28 cellular contexts compared by ENCODE assay signal in the genomic region with DNA sequence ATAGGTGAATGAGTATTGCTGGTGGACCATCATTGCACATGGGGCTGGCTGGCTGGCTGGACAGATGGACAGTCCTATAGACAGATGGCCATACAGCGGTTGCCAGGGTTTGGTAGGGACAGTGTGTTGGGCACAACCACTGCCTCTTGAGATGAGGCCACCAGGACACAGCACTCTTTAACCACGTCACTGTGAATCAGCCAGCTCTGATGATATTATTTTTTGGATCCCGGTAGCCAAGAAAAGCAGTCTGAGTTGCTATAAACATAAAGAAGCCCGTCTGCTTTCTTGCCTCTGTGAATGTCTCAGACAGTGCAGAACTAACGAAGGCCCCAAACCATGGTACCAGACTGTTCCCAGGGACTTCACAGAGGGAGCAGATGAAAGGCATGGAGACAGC.
A peak's percentile ranks its signal among the peaks of the same experiment; 100 is the strongest.
DNase-seq lines count a peak whose midpoint lies in the region; ATAC-seq and TF ChIP-seq lines count a peak whose summit lies in the region.
"Had no signal": no experiment of that assay in that cellular context is flagged by ENCODE, and none has a peak within 500 bp of the region (broad histone marks: within the 10 kb centered on the region; RNA-seq: fewer than 3 reads in every experiment).

No MANE protein-coding gene starts in this region.

- no peak overlapping the region for H2BK12ac ChIP-seq in mesenchymal stem cell (ENCODE audit: low read length in 2 of 2)

- H3K18ac ChIP-seq in mesenchymal stem cell (ENCODE audit: low read depth in 1 of 2, low read length in 2 of 2) = no peak overlapping the region

- H3K36me3 Mint-ChIP-seq in CD4-positive, alpha-beta memory T cell = no peaks in the 10 kb centered on the region
- H3K36me3 Mint-ChIP-seq: activated CD8-positive, alpha-beta memory T cell treated with anti-CD3 and anti-CD28 coated beads, Interleukin-2, amount 10 ng/mL, durations not matched to agents 7 days and 5 days; CD8-positive, alpha-beta memory T cell; natural killer cell treated with Interleukin-12 subunit alpha and Interleukin-12 subunit beta and Interleukin-15 and Interleukin-18, amount 100 ng/mL, for 72 hours had no signal

- H3K4me1 ChIP-seq in Panc1 (ENCODE audit: control insufficient read depth, insufficient read depth, low read length) = no peaks in the 10 kb centered on the region
- peaks cover 14 to 52% (median 26%) of the 10 kb centered on the region in 4 donors for H3K4me1 ChIP-seq in esophagus muscularis mucosa
- H3K4me1 ChIP-seq in mesenchymal stem cell (ENCODE audit: control insufficient read depth, insufficient read depth, low read depth, low read length) = no peaks in the 10 kb centered on the region
- no peaks in the 10 kb centered on the region for H3K4me1 ChIP-seq in CD4-positive, alpha-beta memory T cell (ENCODE audit: insufficient read depth, low read length)
- H3K4me1 ChIP-seq: pancreas, stomach had no signal

- H2BK15ac ChIP-seq in mesenchymal stem cell (ENCODE audit: low read depth, poor library complexity, severe bottlenecking) = no peak overlapping the region

- H2AK5ac ChIP-seq in mesenchymal stem cell (ENCODE audit: low read length, severe bottlenecking) = no peak overlapping the region

- H3K23ac ChIP-seq in mesenchymal stem cell (ENCODE audit: low read length in 2 of 2) = no peak overlapping the region

- no peak overlapping the region for H4K8ac ChIP-seq in mesenchymal stem cell (ENCODE audit: low read length)

- no peak overlapping the region for H3K4me3 Mint-ChIP-seq in CD4-positive, alpha-beta memory T cell
- H3K4me3 Mint-ChIP-seq: activated CD4-positive, alpha-beta T cell treated with anti-CD3 and anti-CD28 coated beads, Interleukin-2, amount 10 ng/mL, durations not matched to agents 7 days and 5 days; activated CD8-positive, alpha-beta memory T cell treated with anti-CD3 and anti-CD28 coated beads, Interleukin-2, amount 10 ng/mL, durations not matched to agents 7 days and 5 days; activated naive CD4-positive, alpha-beta T cell treated with anti-CD3 and anti-CD28 coated beads for 36 hours; activated T-cell treated with anti-CD3 and anti-CD28 coated beads, Interleukin-2, amount 50 U/mL, for 72 hours; CD8-positive, alpha-beta memory T cell; natural killer cell treated with Interleukin-12 subunit alpha and Interleukin-12 subunit beta and Interleukin-15 and Interleukin-18, amount 100 ng/mL, for 72 hours had no signal

- no peak overlapping the region for H2BK120ac ChIP-seq in mesenchymal stem cell (ENCODE audit: low read depth, low read length)

- no peaks in the 10 kb centered on the region for H3K9me3 Mint-ChIP-seq in CD4-positive, alpha-beta memory T cell
- H3K9me3 Mint-ChIP-seq: activated CD4-positive, alpha-beta T cell treated with anti-CD3 and anti-CD28 coated beads, Interleukin-2, amount 10 ng/mL, durations not matched to agents 7 days and 5 days; activated naive CD4-positive, alpha-beta T cell treated with anti-CD3 and anti-CD28 coated beads for 36 hours; CD8-positive, alpha-beta memory T cell; natural killer cell treated with Interleukin-12 subunit alpha and Interleukin-12 subunit beta and Interleukin-15 and Interleukin-18, amount 100 ng/mL, for 72 hours had no signal

- 21% methylated on average over 4 of the region's 5 CpGs for WGBS in esophagus muscularis mucosa
- 88% methylated on average over 5 of the region's 5 CpGs for WGBS in mesenchymal stem cell

- no peaks in the 10 kb centered on the region for H3K79me1 ChIP-seq in mesenchymal stem cell (replicated peaks; ENCODE audit: low read length, poor library complexity, severe bottlenecking)

- H3K27ac ChIP-seq in Panc1 (ENCODE audit: low read length) (no peak overlapping the region), esophagus muscularis mucosa (replicated peaks in 1 of 4) (peak overlapping the region in 3 of 4 donors; percentile 17 to 53 (median 32)), mesenchymal stem cell (ENCODE audit: low read length, poor library complexity, severe bottlenecking) (no peak overlapping the region)
- no peak overlapping the region for H3K27ac ChIP-seq in CD4-positive, alpha-beta memory T cell (ENCODE audit: low read depth, low read length)
- H3K27ac ChIP-seq: pancreas, stomach, VCaP had no signal

- H3K9me3 ChIP-seq in Panc1 (ENCODE audit: control insufficient read depth, insufficient read depth, low read depth, low read length) = no peaks in the 10 kb centered on the region
- no peaks in the 10 kb centered on the region for H3K9me3 ChIP-seq in esophagus muscularis mucosa
- no peaks in the 10 kb centered on the region for H3K9me3 ChIP-seq in mesenchymal stem cell (ENCODE audit: control insufficient read depth, low read length)
- no peaks in the 10 kb centered on the region for H3K9me3 ChIP-seq in CD4-positive, alpha-beta memory T cell (ENCODE audit: control insufficient read depth in 1 of 2, low read length in 2 of 2)
- H3K9me3 ChIP-seq: pancreas, SK-N-SH, stomach had no signal

- no peak overlapping the region for H3K14ac ChIP-seq in mesenchymal stem cell (ENCODE audit: low read length in 2 of 2)

- H2AFZ ChIP-seq in mesenchymal stem cell (ENCODE audit: low read depth, low read length) = no peak overlapping the region

- in situ Hi-C loops in Panc1 (cut with HindIII; ENCODE audit: low pct_unique_long_range_greater_than_20kb, low sequenced_read_pairs) = no loop called here

- H3K9ac ChIP-seq in mesenchymal stem cell (ENCODE audit: low read length) = no peak overlapping the region
- H3K9ac ChIP-seq: SK-N-SH had no signal

- H3K4me3 ChIP-seq in Panc1 (ENCODE audit: low read depth in 2 of 2, low read length in 2 of 2) (no peak overlapping the region), esophagus muscularis mucosa (no peak overlapping the region), mesenchymal stem cell (ENCODE audit: insufficient read depth in 1 of 2, low read depth in 1 of 2, low read length in 2 of 2) (no peak overlapping the region)
- no peak overlapping the region for H3K4me3 ChIP-seq in CD4-positive, alpha-beta memory T cell (ENCODE audit: low read length in 2 of 2)
- H3K4me3 ChIP-seq: pancreas, stomach had no signal

- H3K4me1 Mint-ChIP-seq in CD4-positive, alpha-beta memory T cell = no peaks in the 10 kb centered on the region
- H3K4me1 Mint-ChIP-seq: activated CD4-positive, alpha-beta T cell treated with anti-CD3 and anti-CD28 coated beads, Interleukin-2, amount 10 ng/mL, durations not matched to agents 7 days and 5 days; activated CD8-positive, alpha-beta memory T cell treated with anti-CD3 and anti-CD28 coated beads, Interleukin-2, amount 10 ng/mL, durations not matched to agents 7 days and 5 days; CD8-positive, alpha-beta memory T cell had no signal

- TF ChIP-seq EP300 in esophagus muscularis mucosa (IDR thresholded peaks at IDR 0.05) = no peak

- TF ChIP-seq POLR2A in esophagus muscularis mucosa (IDR thresholded peaks at IDR 0.05; ENCODE audit: low read depth) = no peak

- POLR2A ChIA-PET in Panc1 (lab: Charles Lee) = no interaction called here
- POLR2A ChIA-PET in CD4-positive, alpha-beta memory T cell (lab: Charles Lee; ENCODE audit: partially characterized antibody) = no interaction called here

- H2BK5ac ChIP-seq in mesenchymal stem cell (ENCODE audit: low read depth, low read length, poor library complexity, severe bottlenecking) = no peak overlapping the region

- no peaks in the 10 kb centered on the region for H3K27me3 ChIP-seq in Panc1 (ENCODE audit: control insufficient read depth, insufficient read depth, low read length)
- no peaks in the 10 kb centered on the region for H3K27me3 ChIP-seq in esophagus muscularis mucosa
- H3K27me3 ChIP-seq in mesenchymal stem cell (ENCODE audit: control insufficient read depth in 1 of 2, insufficient read depth in 1 of 2, low read length in 2 of 2) = peaks cover 22 to 49% of the 10 kb centered on the region in 2 experiments
- H3K27me3 ChIP-seq in CD4-positive, alpha-beta memory T cell (ENCODE audit: insufficient read depth, low read length) = no peaks in the 10 kb centered on the region
- H3K27me3 ChIP-seq: pancreas, stomach had no signal

- CTCF ChIA-PET in Panc1 (lab: Charles Lee) = no interaction called here
- CTCF ChIA-PET in CD4-positive, alpha-beta memory T cell (lab: Charles Lee; ENCODE audit: partially characterized antibody) = no interaction called here

- no peak overlapping the region for H3K4ac ChIP-seq in mesenchymal stem cell (ENCODE audit: low read depth in 1 of 2, low read length in 2 of 2)

- peak; percentile 51; the same call in 1 of the 2 replicates for ATAC-seq in Panc1
- ATAC-seq: activated CD8-positive, alpha-beta memory T cell treated with anti-CD3 and anti-CD28 coated beads, Interleukin-2, amount 10 ng/mL, durations not matched to agents 7 days and 5 days; activated T-cell treated with anti-CD3 and anti-CD28 coated beads, Interleukin-2, amount 50 U/mL, for 72 hours; left lobe of liver; natural killer cell treated with Interleukin-12 subunit alpha and Interleukin-12 subunit beta and Interleukin-15 and Interleukin-18, amount 100 ng/mL, for 72 hours; pancreas had no signal

- intact Hi-C loops in Panc1 (cut with micrococcal nuclease; ENCODE audit: unreplicated experiment) (no loop called here), esophagus muscularis mucosa (cut with DNase I) (no loop called here)
- intact Hi-C loops in CD4-positive, alpha-beta memory T cell (cut with micrococcal nuclease) = no loop called here

- H3K4me2 ChIP-seq in mesenchymal stem cell (ENCODE audit: low read length, poor library complexity, severe bottlenecking) = no peak overlapping the region
- H3K4me2 ChIP-seq: SK-N-SH had no signal

- H3K27me3 Mint-ChIP-seq in CD4-positive, alpha-beta memory T cell = peaks cover 1 to 2% of the 10 kb centered on the region in 2 donors
- H3K27me3 Mint-ChIP-seq: activated CD4-positive, alpha-beta T cell treated with anti-CD3 and anti-CD28 coated beads, Interleukin-2, amount 10 ng/mL, durations not matched to agents 7 days and 5 days had no signal

- TF ChIP-seq CTCF in Panc1 (IDR thresholded peaks at IDR 0.05) (no peak), esophagus muscularis mucosa (IDR thresholded peaks at IDR 0.05) (no peak)

- H4K91ac ChIP-seq in mesenchymal stem cell (ENCODE audit: low read length) = no peak overlapping the region

- no peak overlapping the region for H3K27ac Mint-ChIP-seq in CD4-positive, alpha-beta memory T cell
- H3K27ac Mint-ChIP-seq: activated CD4-positive, alpha-beta T cell treated with anti-CD3 and anti-CD28 coated beads, Interleukin-2, amount 10 ng/mL, durations not matched to agents 7 days and 5 days; activated CD8-positive, alpha-beta memory T cell treated with anti-CD3 and anti-CD28 coated beads, Interleukin-2, amount 10 ng/mL, durations not matched to agents 7 days and 5 days; activated naive CD4-positive, alpha-beta T cell treated with anti-CD3 and anti-CD28 coated beads for 36 hours; activated T-cell treated with anti-CD3 and anti-CD28 coated beads, Interleukin-2, amount 50 U/mL, for 72 hours; CD8-positive, alpha-beta memory T cell; natural killer cell treated with Interleukin-12 subunit alpha and Interleukin-12 subunit beta and Interleukin-15 and Interleukin-18, amount 100 ng/mL, for 72 hours had no signal

- DNase-seq in AG08396 (ENCODE audit: low spot score) = peak; percentile 50
- no peak for DNase-seq in Panc1 (ENCODE audit: low read depth, low spot score)
- no peak for DNase-seq in esophagus muscularis mucosa (ENCODE audit: extremely low spot score)
- peak; percentile 12 for DNase-seq in mesenchymal stem cell
- no peak for DNase-seq in NOMO-1 (lab: John Stamatoyannopoulos, UW; ENCODE audit: unreplicated experiment in 2 of 2)
- DNase-seq in CD4-positive, alpha-beta memory T cell = no peak
- no peak for DNase-seq in MV-4-11 (lab: John Stamatoyannopoulos, UW)
- DNase-seq in activated gamma-delta T cell treated with Interleukin-2 at 50 U/mL for 16 hours = no peak
- DNase-seq: 8988T; activated CD4-positive, alpha-beta T cell treated with anti-CD3 and anti-CD28 coated beads, Interleukin-2, amount 10 ng/mL, durations not matched to agents 7 days and 5 days; activated CD8-positive, alpha-beta memory T cell treated with anti-CD3 and anti-CD28 coated beads, Interleukin-2, amount 10 ng/mL, durations not matched to agents 7 days and 5 days; activated naive CD4-positive, alpha-beta T cell treated with anti-CD3 and anti-CD28 coated beads for 36 hours; activated T-cell treated with anti-CD3 and anti-CD28 coated beads, Interleukin-2, amount 50 U/mL, for 72 hours; amygdala; CD8-positive, alpha-beta memory T cell; cerebellar nuclear complex; DMS153; KBM-7; midbrain; NCI-H146; NCI-H526 treated with DMSO at 0.1 percent for 48 hours; pancreas; RPMI8226; SK-N-SH; stomach had no signal

- H3K36me3 ChIP-seq in Panc1 (ENCODE audit: control insufficient read depth, insufficient read depth, low read length) (no peaks in the 10 kb centered on the region), esophagus muscularis mucosa (peaks cover 0 to 3% (median 0%) of the 10 kb centered on the region in 4 donors), mesenchymal stem cell (ENCODE audit: control insufficient read depth in 1 of 2, insufficient read depth in 2 of 2, low read depth in 1 of 2, low read length in 2 of 2) (no peaks in the 10 kb centered on the region)
- no peaks in the 10 kb centered on the region for H3K36me3 ChIP-seq in CD4-positive, alpha-beta memory T cell (ENCODE audit: insufficient read depth, low read length)
- H3K36me3 ChIP-seq: pancreas, stomach had no signal

- BruUV-seq in Panc1 (replicated peaks; lab: Mats Ljungman, UMichigan) = no TSS peak

Comparison
In these comparisons a context has a peak if more than half of its experiments do, and no peak if none do; other contexts are left out.
1. DNase-seq: peak in AG08396 (single experiment) and mesenchymal stem cell (single experiment); none in Panc1 (single experiment), esophagus muscularis mucosa (single experiment), NOMO-1 (0 of 2), CD4-positive, alpha-beta memory T cell (0 of 5), MV-4-11 (single experiment) and activated gamma-delta T cell treated with Interleukin-2 at 50 U/mL for 16 hours (single experiment).
2. H3K27ac ChIP-seq: peak in esophagus muscularis mucosa (3 of 4); none in Panc1 (single experiment), mesenchymal stem cell (single experiment) and CD4-positive, alpha-beta memory T cell (single experiment).